ENCODE assay signal across 1 cellular context in genomic region chr16:57624044-57624688, GRCh38.
TF ChIP-seq lines count a peak whose summit lies in the region.

No MANE protein-coding gene starts in this region.

TF ChIP-seq in HepG2, 621 proteins besides CTCF, POLR2A, EP300 and RAD21 (continues in another document):
- TF ChIP-seq ZNF841 (CRISPR knock-in tag; IDR thresholded peaks at IDR 0.05; ENCODE audit: borderline replicate concordance) (no peak), ZNF747 (CRISPR knock-in tag; IDR thresholded peaks at IDR 0.05; ENCODE audit: borderline replicate concordance) (no peak), ZNF367 (CRISPR knock-in tag; IDR thresholded peaks at IDR 0.05; ENCODE audit: borderline replicate concordance) (no peak), U2AF1 (optimal IDR thresholded peaks at IDR 0.05; ENCODE audit: low read depth, low read length) (no peak), ATM (IDR thresholded peaks at IDR 0.05; ENCODE audit: borderline replicate concordance) (no peak), HNRNPUL1 (IDR thresholded peaks at IDR 0.05; ENCODE audit: low read depth, low read length) (no peak), ZNF33B (CRISPR knock-in tag; IDR thresholded peaks at IDR 0.05) (no peak), ZBTB44 (CRISPR knock-in tag; IDR thresholded peaks at IDR 0.05) (no peak), ATRX (CRISPR knock-in tag; IDR thresholded peaks at IDR 0.05; ENCODE audit: borderline replicate concordance) (no peak), ZNF550 (CRISPR knock-in tag; IDR thresholded peaks at IDR 0.05; ENCODE audit: borderline replicate concordance) (no peak), KAT2B (IDR thresholded peaks at IDR 0.05; ENCODE audit: borderline replicate concordance, low read depth, low read length) (no peak), NKX3-1 (CRISPR knock-in tag; IDR thresholded peaks at IDR 0.05) (0 out of 2 replicates have a peak, but pooled peaks have one; percentile 55), ZNF605 (CRISPR knock-in tag; IDR thresholded peaks at IDR 0.05) (no peak), MED13 (CRISPR knock-in tag; IDR thresholded peaks at IDR 0.05) (no peak), RXRB (CRISPR knock-in tag; IDR thresholded peaks at IDR 0.05; ENCODE audit: borderline replicate concordance) (peak; percentile 47; the same call in 1 of the 2 replicates), PHF5A (CRISPR knock-in tag; IDR thresholded peaks at IDR 0.05; ENCODE audit: low read depth, unreplicated experiment) (no peak), THRA (CRISPR knock-in tag; IDR thresholded peaks at IDR 0.05; ENCODE audit: borderline replicate concordance) (no peak), ZNF598 (CRISPR knock-in tag; IDR thresholded peaks at IDR 0.05; ENCODE audit: borderline replicate concordance) (no peak), BORCS8-MEF2B (CRISPR knock-in tag; IDR thresholded peaks at IDR 0.05) (no peak), SNAI1 (CRISPR knock-in tag; IDR thresholded peaks at IDR 0.05; ENCODE audit: borderline replicate concordance) (no peak), ZNF12 (CRISPR knock-in tag; IDR thresholded peaks at IDR 0.05) (peak; percentile 37; the same call in 1 of the 2 replicates), HDAC1 (CRISPR knock-in tag; IDR thresholded peaks at IDR 0.05) (no peak), ZNF83 (CRISPR knock-in tag; IDR thresholded peaks at IDR 0.05; ENCODE audit: borderline replicate concordance) (no peak), HDAC2 (CRISPR knock-in tag; IDR thresholded peaks at IDR 0.05) (no peak), ATF7-NPFF (CRISPR knock-in tag; IDR thresholded peaks at IDR 0.05; ENCODE audit: low read depth) (no peak), ARNT2 (CRISPR knock-in tag; IDR thresholded peaks at IDR 0.05; ENCODE audit: low read depth) (peak; percentile 21; the same call in 1 of the 2 replicates), WIZ (CRISPR knock-in tag; IDR thresholded peaks at IDR 0.05) (no peak), MATR3 (CRISPR knock-in tag; IDR thresholded peaks at IDR 0.05) (no peak), TRAFD1 (CRISPR knock-in tag; IDR thresholded peaks at IDR 0.05; ENCODE audit: borderline replicate concordance) (no peak), MAFG (CRISPR knock-in tag; IDR thresholded peaks at IDR 0.05) (no peak), SP5 (CRISPR knock-in tag; IDR thresholded peaks at IDR 0.05; ENCODE audit: borderline replicate concordance, low read depth) (peak; percentile 23; the same call in 1 of the 2 replicates), KDM2A (CRISPR knock-in tag; IDR thresholded peaks at IDR 0.05; ENCODE audit: borderline replicate concordance, low read depth) (peak; percentile 60), ARID4A (CRISPR knock-in tag; IDR thresholded peaks at IDR 0.05; ENCODE audit: borderline replicate concordance) (no peak), HOXA3 (CRISPR knock-in tag; IDR thresholded peaks at IDR 0.05) (peak; percentile 44; the same call in 1 of the 2 replicates), ZNF260 (CRISPR knock-in tag; IDR thresholded peaks at IDR 0.05; ENCODE audit: borderline replicate concordance, low read depth) (no peak), IKZF1 (IDR thresholded peaks at IDR 0.05) (no peak), KLF9 (CRISPR knock-in tag; IDR thresholded peaks at IDR 0.05; ENCODE audit: low read depth) (no peak), DPF2 (CRISPR knock-in tag; IDR thresholded peaks at IDR 0.05; ENCODE audit: borderline replicate concordance, low read depth) (no peak), BHLHE40 (IDR thresholded peaks at IDR 0.05; ENCODE audit: low read length) (no peak), NPAS2 (CRISPR knock-in tag; IDR thresholded peaks at IDR 0.05; ENCODE audit: borderline replicate concordance) (no peak), ZFY (CRISPR knock-in tag; IDR thresholded peaks at IDR 0.05) (peak; percentile 48; the same call in 1 of the 2 replicates), RELA (CRISPR knock-in tag; IDR thresholded peaks at IDR 0.05) (no peak), ESRRA (CRISPR knock-in tag; IDR thresholded peaks at IDR 0.05; ENCODE audit: low read depth) (no peak), ZNF567 (CRISPR knock-in tag; IDR thresholded peaks at IDR 0.05; ENCODE audit: borderline replicate concordance) (no peak), CCAR2 (optimal IDR thresholded peaks at IDR 0.05; ENCODE audit: low read depth, low read length) (no peak), FUBP1 (CRISPR knock-in tag; IDR thresholded peaks at IDR 0.05; ENCODE audit: borderline replicate concordance) (no peak), KLF11 (CRISPR knock-in tag; IDR thresholded peaks at IDR 0.05) (no peak; the same call in 1 of the 2 replicates), ZNF644 (CRISPR knock-in tag; IDR thresholded peaks at IDR 0.05; ENCODE audit: low read depth) (peak; percentile 77), MXD1 (CRISPR knock-in tag; IDR thresholded peaks at IDR 0.05) (no peak), PRPF4 (IDR thresholded peaks at IDR 0.05; ENCODE audit: low read depth, low read length, poor library complexity, severe bottlenecking) (no peak), CEBPB (IDR thresholded peaks at IDR 0.05; ENCODE audit: borderline replicate concordance, low read depth, low read length) (peak; percentile 98), SMARCE1 (IDR thresholded peaks at IDR 0.05; ENCODE audit: borderline replicate concordance) (no peak), ZNF350 (CRISPR knock-in tag; IDR thresholded peaks at IDR 0.05; ENCODE audit: borderline replicate concordance, low read depth) (no peak), PHF8 (CRISPR knock-in tag; IDR thresholded peaks at IDR 0.05) (peak; percentile 42; the same call in 1 of the 2 replicates), IKZF5 (CRISPR knock-in tag; IDR thresholded peaks at IDR 0.05) (0 out of 2 replicates have a peak, but pooled peaks have one; percentile 17), MTF1 (CRISPR knock-in tag; IDR thresholded peaks at IDR 0.05) (no peak), KDM6A (CRISPR knock-in tag; IDR thresholded peaks at IDR 0.05; ENCODE audit: low read depth) (no peak; the same call in 1 of the 2 replicates), SP4 (CRISPR knock-in tag; IDR thresholded peaks at IDR 0.05) (no peak), SOX6 (IDR thresholded peaks at IDR 0.05) (no peak), SOX6 (CRISPR knock-in tag; IDR thresholded peaks at IDR 0.05) (peak; percentile 84), TOE1 (CRISPR knock-in tag; IDR thresholded peaks at IDR 0.05) (no peak), ZNF720 (CRISPR knock-in tag; IDR thresholded peaks at IDR 0.05) (no peak), FOXM1 (CRISPR knock-in tag; IDR thresholded peaks at IDR 0.05) (no peak), ZFP82 (CRISPR knock-in tag; IDR thresholded peaks at IDR 0.05; ENCODE audit: borderline replicate concordance) (no peak), NFATC3 (CRISPR knock-in tag; IDR thresholded peaks at IDR 0.05) (no peak), ZNF530 (CRISPR knock-in tag; IDR thresholded peaks at IDR 0.05; ENCODE audit: low read depth) (no peak)
